ENCODE assay signal across 8 cellular contexts in the genomic region with DNA sequence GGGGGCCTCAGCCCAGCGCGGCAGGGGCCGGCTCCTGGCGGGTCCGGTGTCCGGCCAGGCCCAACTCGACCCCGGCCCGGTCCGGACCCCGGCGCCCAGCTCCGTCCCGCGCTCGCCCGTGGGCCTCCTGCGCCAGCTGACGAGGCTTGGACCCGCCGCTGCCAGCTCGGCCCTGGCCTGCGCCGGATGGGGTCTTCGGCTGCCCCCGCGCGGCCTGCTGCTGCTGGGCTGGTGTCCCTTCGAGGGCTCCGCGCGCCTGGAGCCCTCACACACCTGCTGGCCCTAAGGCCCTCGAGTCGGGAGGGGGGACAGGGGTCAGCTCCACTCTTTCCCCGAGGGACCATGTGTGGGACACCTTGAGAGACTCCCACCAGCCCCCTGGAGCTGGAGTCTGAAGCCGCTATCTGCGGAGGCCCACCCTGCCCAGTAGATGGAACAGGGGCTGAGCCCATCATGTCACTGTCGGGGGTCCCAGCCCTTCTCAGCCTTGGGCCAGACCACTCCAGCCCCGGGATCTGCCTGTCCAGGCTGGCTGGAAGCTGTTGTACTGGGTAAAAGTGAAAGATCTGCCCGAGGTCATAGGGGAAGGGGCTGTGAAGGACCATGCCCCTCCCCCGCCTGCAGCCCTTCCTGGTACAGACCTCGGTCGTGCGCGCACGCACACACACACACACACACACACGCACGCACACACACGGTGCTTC. TPM values are rescaled to one million over a fixed set of nuclear protein-coding genes. Genes with fewer than 3 reads are reported as not detected.
DNase-seq lines count a peak whose midpoint lies in the region; ATAC-seq and TF ChIP-seq lines count a peak whose summit lies in the region.

No MANE protein-coding gene starts in this region.

- no peaks in the 10 kb centered on the region for H3K36me3 Mint-ChIP-seq in activated CD4-positive, alpha-beta T cell treated with anti-CD3 and anti-CD28 coated beads, Interleukin-2, amount 10 ng/mL, durations not matched to agents 24 days and 14 days (ENCODE audit: low read depth)

- no peak overlapping the region for H3K27ac ChIP-seq in HUES48 (ENCODE audit: low read depth, low read length)
- peak overlapping the region; percentile 15 to 38 for H3K27ac ChIP-seq in mucosa of rectum (ENCODE audit: low read depth in 2 of 2, low read length in 2 of 2)

- no peak overlapping the region for H3K27ac Mint-ChIP-seq in activated CD4-positive, alpha-beta T cell treated with anti-CD3 and anti-CD28 coated beads, Interleukin-2, amount 10 ng/mL, durations not matched to agents 24 days and 14 days

- H3K4me1 Mint-ChIP-seq in activated CD4-positive, alpha-beta T cell treated with anti-CD3 and anti-CD28 coated beads, Interleukin-2, amount 10 ng/mL, durations not matched to agents 24 days and 14 days: peaks cover 5% of the 10 kb centered on the region

- no peaks in the 10 kb centered on the region for H3K9me3 Mint-ChIP-seq in activated CD4-positive, alpha-beta T cell treated with anti-CD3 and anti-CD28 coated beads, Interleukin-2, amount 10 ng/mL, durations not matched to agents 24 days and 14 days

- intact Hi-C loops in activated CD4-positive, alpha-beta T cell treated with anti-CD3 and anti-CD28 coated beads, Interleukin-2, amount 10 ng/mL, durations not matched to agents 24 days and 14 days (cut with micrococcal nuclease): loop anchor here (2.0 to 10.0 kb wide), 4 partner anchors 44 to 622 kb away; a partner anchor contains a TSS

- TF ChIP-seq CTCF in choroid plexus epithelial cell (conservative IDR thresholded peaks at IDR 0.05; ENCODE audit: low read depth, low read length): no peak

- H3K27me3 Mint-ChIP-seq in activated CD4-positive, alpha-beta T cell treated with anti-CD3 and anti-CD28 coated beads, Interleukin-2, amount 10 ng/mL, durations not matched to agents 24 days and 14 days: peaks cover 29% of the 10 kb centered on the region

- H3K4me3 ChIP-seq in HUES48 (ENCODE audit: low read depth, low read length) (peak overlapping the region; percentile 38; the same call in 1 of the 2 replicates), choroid plexus epithelial cell (ENCODE audit: low read depth, low read length) (peak overlapping the region; percentile 11), mucosa of rectum (ENCODE audit: low read length in 2 of 2) (peak overlapping the region in 1 of 2 donors; percentile 48)

- H3K36me3 ChIP-seq in HUES48 (ENCODE audit: control insufficient read depth, insufficient read depth, low read length): no peaks in the 10 kb centered on the region
- H3K36me3 ChIP-seq in mucosa of rectum (ENCODE audit: control insufficient read depth in 2 of 2, insufficient read depth in 2 of 2, low read length in 2 of 2): no peaks in the 10 kb centered on the region

- peak; percentile 71 for DNase-seq in activated CD4-positive, alpha-beta T cell treated with anti-CD3 and anti-CD28 coated beads, Interleukin-2, amount 10 ng/mL, durations not matched to agents 24 days and 14 days
- DNase-seq in activated CD4-positive, alpha-beta T cell treated with anti-CD3 and anti-CD28 coated beads for 1 hour: no peak
- DNase-seq in choroid plexus epithelial cell (ENCODE audit: low read depth): no peak
- DNase-seq in effector CD8-positive, alpha-beta T cell (lab: John Stamatoyannopoulos, UW): no peak

- H3K9me3 ChIP-seq in HUES48 (ENCODE audit: control insufficient read depth, insufficient read depth, low read length) (no peaks in the 10 kb centered on the region), mucosa of rectum (ENCODE audit: control insufficient read depth in 2 of 2, low read length in 2 of 2) (no peaks in the 10 kb centered on the region)

- H3K27me3 ChIP-seq in HUES48 (ENCODE audit: control insufficient read depth, insufficient read depth, low read length): peaks cover 71% of the 10 kb centered on the region
- H3K27me3 ChIP-seq in mucosa of rectum (ENCODE audit: control insufficient read depth in 2 of 2, insufficient read depth in 2 of 2, low read length in 2 of 2): peaks cover 3 to 8% of the 10 kb centered on the region in 2 donors

- ATAC-seq in GM18870 (IDR thresholded peaks at IDR 0.05; ENCODE audit: unreplicated experiment) (no peak), GM19467 (IDR thresholded peaks at IDR 0.05; ENCODE audit: unreplicated experiment) (no peak)

- peaks cover 37% of the 10 kb centered on the region for H3K4me1 ChIP-seq in HUES48 (ENCODE audit: control insufficient read depth, insufficient read depth, low read length)
- peaks cover 16 to 18% of the 10 kb centered on the region in 2 donors for H3K4me1 ChIP-seq in mucosa of rectum (ENCODE audit: control insufficient read depth in 2 of 2, insufficient read depth in 2 of 2, low read length in 2 of 2)

- H3K9ac ChIP-seq in HUES48 (ENCODE audit: low read depth, low read length): no peak overlapping the region
- H3K9ac ChIP-seq in mucosa of rectum (ENCODE audit: low read depth in 1 of 2, low read length in 2 of 2): peak overlapping the region in 1 of 2 donors; percentile 56

- H3K4me3 Mint-ChIP-seq in activated CD4-positive, alpha-beta T cell treated with anti-CD3 and anti-CD28 coated beads, Interleukin-2, amount 10 ng/mL, durations not matched to agents 24 days and 14 days: peak overlapping the region; percentile 48

RNA-seq across cellular contexts. Expression of a gene that starts 0.8 kb away (rescaled TPM):
- total RNA-seq in activated CD4-positive, alpha-beta T cell treated with anti-CD3 and anti-CD28 coated beads, Interleukin-2, amount 10 ng/mL, durations not matched to agents 24 days and 14 days: 1.8 and 2.0 TPM in 2 replicates

RNA-seq across cellular contexts. Expression of a gene that starts 42.9 kb away (rescaled TPM):
- 25.5 and 26.7 TPM in 2 replicates for total RNA-seq in activated CD4-positive, alpha-beta T cell treated with anti-CD3 and anti-CD28 coated beads, Interleukin-2, amount 10 ng/mL, durations not matched to agents 24 days and 14 days
